19 cellular contexts compared by ENCODE assay signal in the genomic region with DNA sequence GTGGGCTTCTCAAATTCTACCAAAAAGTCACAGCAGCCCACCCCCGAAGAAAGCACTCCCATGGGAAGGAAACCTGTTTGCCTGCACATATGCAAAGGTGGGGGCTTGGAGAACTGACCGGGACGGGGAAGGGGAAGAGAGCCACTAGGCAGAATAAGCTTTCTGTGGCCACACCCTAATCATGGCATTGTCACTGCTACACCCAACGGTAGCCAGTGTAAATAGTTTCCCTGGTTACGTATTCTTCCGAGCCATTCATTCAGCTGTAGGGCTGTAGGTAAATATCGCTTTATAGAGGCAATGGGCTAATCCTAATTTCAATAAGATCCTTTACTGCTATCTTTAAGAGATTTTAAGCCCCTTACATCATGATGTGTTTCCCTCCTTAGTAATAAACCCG.
A peak's percentile ranks its signal among the peaks of the same experiment; 100 is the strongest.
DNase-seq lines count a peak whose midpoint lies in the region; ATAC-seq and TF ChIP-seq lines count a peak whose summit lies in the region.
"Had no signal": no experiment of that assay in that cellular context is flagged by ENCODE, and none has a peak within 500 bp of the region (broad histone marks: within the 10 kb centered on the region; RNA-seq: fewer than 3 reads in every experiment).

No MANE protein-coding gene starts in this region.

- no peak overlapping the region for H3K9ac ChIP-seq in BLaER1 treated with 17β-estradiol and CSF1 and Interleukin-3, amounts not matched to agents 10 nM and 100 nM

- peaks cover 0 to 40% (median 15%) of the 10 kb centered on the region in 11 experiments; a peak in 14 of 22 replicates for H4K20me1 ChIP-seq in BLaER1 treated with 17β-estradiol and CSF1 and Interleukin-3, amounts not matched to agents 10 nM and 100 nM
- no peaks in the 10 kb centered on the region for H4K20me1 ChIP-seq in GM23338 (replicated peaks; ENCODE audit: insufficient read depth)

- peaks cover 0 to 10% (median 1%) of the 10 kb centered on the region in 11 experiments; a peak in 5 of 22 replicates for H3K36me3 ChIP-seq in BLaER1 treated with 17β-estradiol and CSF1 and Interleukin-3, amounts not matched to agents 10 nM and 100 nM
- H3K36me3 ChIP-seq in GM23338 (ENCODE audit: insufficient read depth) = no peaks in the 10 kb centered on the region
- no peaks in the 10 kb centered on the region for H3K36me3 ChIP-seq in ovary
- no peaks in the 10 kb centered on the region for H3K36me3 ChIP-seq in MG63

- peaks cover 0 to 9% (median 0%) of the 10 kb centered on the region in 11 experiments; a peak in 1 of 22 replicates for H3K27me3 ChIP-seq in BLaER1 treated with 17β-estradiol and CSF1 and Interleukin-3, amounts not matched to agents 10 nM and 100 nM
- H3K27me3 ChIP-seq in GM23338 (ENCODE audit: insufficient read depth) (no peaks in the 10 kb centered on the region), ovary (no peaks in the 10 kb centered on the region), MG63 (no peaks in the 10 kb centered on the region)
- H3K27me3 ChIP-seq: neutrophil had no signal

- no peaks in the 10 kb centered on the region for H3K9me2 ChIP-seq in GM23338 (ENCODE audit: insufficient read depth)

- peaks cover 0 to 7% (median 5%) of the 10 kb centered on the region in 11 experiments; a peak in 9 of 22 replicates for H3K9me3 ChIP-seq in BLaER1 treated with 17β-estradiol and CSF1 and Interleukin-3, amounts not matched to agents 10 nM and 100 nM (replicated peaks in 1 of 11)
- H3K9me3 ChIP-seq in ovary = no peaks in the 10 kb centered on the region
- H3K9me3 ChIP-seq in MG63 = no peaks in the 10 kb centered on the region
- H3K9me3 ChIP-seq: neutrophil had no signal

- H3K4me1 Mint-ChIP-seq in GM23338 (peaks cover 22% of the 10 kb centered on the region), HFFc6 (ENCODE audit: low read depth) (peaks cover under 1% of the 10 kb centered on the region; the same call in 1 of the 2 replicates)
- no peaks in the 10 kb centered on the region for H3K4me1 Mint-ChIP-seq in activated CD8-positive, alpha-beta T cell treated with anti-CD3 and anti-CD28 coated beads for 36 hours (ENCODE audit: low read depth)
- H3K4me1 Mint-ChIP-seq: activated CD4-positive, alpha-beta memory T cell treated with anti-CD3 and anti-CD28 coated beads, Interleukin-2, amount 10 ng/mL, durations not matched to agents 7 days and 5 days had no signal

- H3K4me1 ChIP-seq in BLaER1 treated with 17β-estradiol and CSF1 and Interleukin-3, amounts not matched to agents 10 nM and 100 nM = peaks cover 24 to 83% (median 61%) of the 10 kb centered on the region in 10 experiments
- peaks cover 14% of the 10 kb centered on the region for H3K4me1 ChIP-seq in GM23338 (ENCODE audit: insufficient read depth)
- H3K4me1 ChIP-seq in ovary (ENCODE audit: insufficient read depth) = peaks cover 12% of the 10 kb centered on the region

- no peaks in the 10 kb centered on the region for H3K9me3 Mint-ChIP-seq in GM23338
- no peaks in the 10 kb centered on the region for H3K9me3 Mint-ChIP-seq in activated CD8-positive, alpha-beta T cell treated with anti-CD3 and anti-CD28 coated beads for 36 hours
- no peaks in the 10 kb centered on the region for H3K9me3 Mint-ChIP-seq in HFFc6
- H3K9me3 Mint-ChIP-seq: activated CD4-positive, alpha-beta memory T cell treated with anti-CD3 and anti-CD28 coated beads, Interleukin-2, amount 10 ng/mL, durations not matched to agents 7 days and 5 days; activated T-cell treated with anti-CD3 and anti-CD28 coated beads, Interleukin-2, amount 50 U/mL, for 24 hours; T-helper 2 cell treated with Interferon-gamma antibody and Interleukin-4, amounts not matched to agents 5 μg/mL and 100 μg/mL, for 36 hours had no signal

- ATAC-seq in GM23338 = no peak
- no peak for ATAC-seq in activated CD8-positive, alpha-beta T cell treated with anti-CD3 and anti-CD28 coated beads for 36 hours
- ATAC-seq: WTC11 had no signal

- POLR2A ChIA-PET in activated CD8-positive, alpha-beta T cell treated with anti-CD3 and anti-CD28 coated beads for 36 hours (lab: Charles Lee) = no interaction called here

- no peaks in the 10 kb centered on the region for H3K79me2 ChIP-seq in GM23338 (replicated peaks; ENCODE audit: insufficient read depth)

- no peak overlapping the region for H3K4me3 Mint-ChIP-seq in GM23338
- H3K4me3 Mint-ChIP-seq in activated CD8-positive, alpha-beta T cell treated with anti-CD3 and anti-CD28 coated beads for 36 hours = no peak overlapping the region
- H3K4me3 Mint-ChIP-seq in HFFc6 = no peak overlapping the region
- H3K4me3 Mint-ChIP-seq: activated CD4-positive, alpha-beta memory T cell treated with anti-CD3 and anti-CD28 coated beads, Interleukin-2, amount 10 ng/mL, durations not matched to agents 7 days and 5 days; activated T-cell treated with anti-CD3 and anti-CD28 coated beads, Interleukin-2, amount 50 U/mL, for 24 hours; T-helper 2 cell treated with Interferon-gamma antibody and Interleukin-4, amounts not matched to agents 5 μg/mL and 100 μg/mL, for 36 hours; WTC11 had no signal

- TF ChIP-seq POLR2A in ovary (IDR thresholded peaks at IDR 0.05) = no peak

- intact Hi-C loops in ovary (cut with DNase I) = loop anchor here in 1 of 4 donors (2.0 kb wide), 1 partner anchor 61 kb away; a partner anchor contains a TSS
- intact Hi-C loops in activated CD8-positive, alpha-beta T cell treated with anti-CD3 and anti-CD28 coated beads for 36 hours (cut with micrococcal nuclease) = no loop called here

- no peak overlapping the region for H3K27ac ChIP-seq in BLaER1 treated with 17β-estradiol and CSF1 and Interleukin-3, amounts not matched to agents 10 nM and 100 nM
- H3K27ac ChIP-seq in GM23338 (ENCODE audit: low read depth) (no peak overlapping the region), ovary (peak overlapping the region; percentile 87 to 90)
- H3K27ac ChIP-seq: neutrophil had no signal

- TF ChIP-seq CTCF in GM23338 (conservative IDR thresholded peaks at IDR 0.05; ENCODE audit: low read depth in 2 of 2) (no peak), ovary (IDR thresholded peaks at IDR 0.05) (no peak), GM20000 (IDR thresholded peaks at IDR 0.05; ENCODE audit: extremely low read depth, missing control alignments) (no peak), HFFc6 (IDR thresholded peaks at IDR 0.05) (no peak)
- no peak for TF ChIP-seq CTCF in activated CD8-positive, alpha-beta T cell treated with anti-CD3 and anti-CD28 coated beads for 36 hours (IDR thresholded peaks at IDR 0.05)

- peak overlapping the region in 8 of 11 experiments; percentile 77 to 93 (median 84); a peak in 16 of 22 replicates for H3K4me2 ChIP-seq in BLaER1 treated with 17β-estradiol and CSF1 and Interleukin-3, amounts not matched to agents 10 nM and 100 nM
- no peak overlapping the region for H3K4me2 ChIP-seq in GM23338

- no peak overlapping the region for H2AFZ ChIP-seq in GM23338

- no peak for TF ChIP-seq EP300 in ovary (IDR thresholded peaks at IDR 0.05)

- 82 to 85% (median 82%) methylated on average over 8 of the region's 8 CpGs for WGBS in ovary, 3 donors

- H3K4me3 ChIP-seq in BLaER1 treated with 17β-estradiol and CSF1 and Interleukin-3, amounts not matched to agents 10 nM and 100 nM = no peak overlapping the region
- H3K4me3 ChIP-seq in GM23338 = no peak overlapping the region
- no peak overlapping the region for H3K4me3 ChIP-seq in ovary
- H3K4me3 ChIP-seq in MG63 = no peak overlapping the region

- H3K27me3 Mint-ChIP-seq in GM23338 (ENCODE audit: insufficient read depth, low read depth, poor library complexity) (peaks cover 8% of the 10 kb centered on the region), HFFc6 (ENCODE audit: insufficient read depth) (peaks cover 6% of the 10 kb centered on the region)
- H3K27me3 Mint-ChIP-seq in activated CD8-positive, alpha-beta T cell treated with anti-CD3 and anti-CD28 coated beads for 36 hours = no peaks in the 10 kb centered on the region
- H3K27me3 Mint-ChIP-seq: activated CD4-positive, alpha-beta memory T cell treated with anti-CD3 and anti-CD28 coated beads, Interleukin-2, amount 10 ng/mL, durations not matched to agents 7 days and 5 days; activated T-cell treated with anti-CD3 and anti-CD28 coated beads, Interleukin-2, amount 50 U/mL, for 24 hours had no signal

- H3K27ac Mint-ChIP-seq in GM23338 (no peak overlapping the region), HFFc6 (no peak overlapping the region)
- no peak overlapping the region for H3K27ac Mint-ChIP-seq in activated CD8-positive, alpha-beta T cell treated with anti-CD3 and anti-CD28 coated beads for 36 hours
- H3K27ac Mint-ChIP-seq: activated CD4-positive, alpha-beta memory T cell treated with anti-CD3 and anti-CD28 coated beads, Interleukin-2, amount 10 ng/mL, durations not matched to agents 7 days and 5 days; activated T-cell treated with anti-CD3 and anti-CD28 coated beads, Interleukin-2, amount 50 U/mL, for 24 hours; T-helper 2 cell treated with Interferon-gamma antibody and Interleukin-4, amounts not matched to agents 5 μg/mL and 100 μg/mL, for 36 hours; WTC11 had no signal

- 0 out of 2 replicates have a peak, but pooled peaks cover 3% of the 10 kb centered on the region for H3F3A ChIP-seq in GM23338 (replicated peaks; ENCODE audit: low read depth)

- H3K36me3 Mint-ChIP-seq in GM23338 (ENCODE audit: low read depth) (peaks cover 7% of the 10 kb centered on the region), HFFc6 (ENCODE audit: low read depth) (no peaks in the 10 kb centered on the region; the same call in 1 of the 2 replicates)
- H3K36me3 Mint-ChIP-seq in activated CD8-positive, alpha-beta T cell treated with anti-CD3 and anti-CD28 coated beads for 36 hours (ENCODE audit: low read depth) = no peaks in the 10 kb centered on the region

- DNase-seq in GM23338 (ENCODE audit: low spot score) (peak; percentile 14), NCI-H748 (lab: John Stamatoyannopoulos, UW; ENCODE audit: unreplicated experiment) (peak; percentile 97), ovary (no peak), GM20000 (ENCODE audit: low spot score) (no peak), HFFc6 (no peak), MG63 (no peak)
- DNase-seq in activated CD8-positive, alpha-beta T cell treated with anti-CD3 and anti-CD28 coated beads for 36 hours = no peak
- DNase-seq: activated CD4-positive, alpha-beta memory T cell treated with anti-CD3 and anti-CD28 coated beads, Interleukin-2, amount 10 ng/mL, durations not matched to agents 7 days and 5 days; activated naive CD4-positive, alpha-beta T cell treated with Interleukin-2 at 50 U/mL for 16 hours; activated T-cell treated with anti-CD3 and anti-CD28 coated beads, Interleukin-2, amount 50 U/mL, for 24 hours; amygdala; caudate nucleus; foreskin melanocyte; GOT3; NCI-H1694 had no signal

- CTCF ChIA-PET in activated CD8-positive, alpha-beta T cell treated with anti-CD3 and anti-CD28 coated beads for 36 hours (lab: Charles Lee) = interaction anchor here (1.7 kb wide), 1 partner anchor 98 kb away, joined by 6 read pairs; no protein-coding TSS in a partner anchor

TF ChIP-seq in GM23338, 12 proteins besides CTCF, POLR2A, EP300 and RAD21 (continues in another document):
- TF ChIP-seq ZNF331 (CRISPR knock-in tag; IDR thresholded peaks at IDR 0.05; ENCODE audit: low read depth) (no peak), ZNF114 (CRISPR knock-in tag; IDR thresholded peaks at IDR 0.05) (no peak), EZH2 (IDR thresholded peaks at IDR 0.05; ENCODE audit: low read depth, unreplicated experiment) (no peak), CREB1 (CRISPR knock-in tag; IDR thresholded peaks at IDR 0.05; ENCODE audit: low read depth) (no peak)

Comparison
In these comparisons a context has a peak if more than half of its experiments do, and no peak if none do; other contexts are left out.
1. H3K27ac ChIP-seq: peak in ovary (2 of 2); none in BLaER1 treated with 17β-estradiol and CSF1 and Interleukin-3, amounts not matched to agents 10 nM and 100 nM (0 of 11) and GM23338 (single experiment).
2. DNase-seq: peak in GM23338 (single experiment) and NCI-H748 (single experiment); none in ovary (0 of 5), GM20000 (single experiment), activated CD8-positive, alpha-beta T cell treated with anti-CD3 and anti-CD28 coated beads for 36 hours (single experiment), HFFc6 (single experiment) and MG63 (single experiment).